In genomic region chr6:163442336-163442735, GRCh38 we compare ENCODE assay signal across 28 cellular contexts.
"Had no signal": no experiment of that assay in that cellular context is flagged by ENCODE, and none has a peak within 500 bp of the region (broad histone marks: within the 10 kb centered on the region; RNA-seq: fewer than 3 reads in every experiment).

No MANE protein-coding gene starts in this region.

- H3K36me3 Mint-ChIP-seq: natural killer cell had no signal

- H3K4me3 Mint-ChIP-seq: activated B cell treated with CpG ODN at 0.5 μM for 24 hours; activated CD8-positive, alpha-beta T cell treated with anti-CD3 and anti-CD28 coated beads for 36 hours; activated naive CD4-positive, alpha-beta T cell treated with anti-CD3 and anti-CD28 coated beads, Interleukin-2, amount 50 U/mL, for 24 hours; activated naive CD8-positive, alpha-beta T cell treated with anti-CD3 and anti-CD28 coated beads, Interleukin-2, amount 50 U/mL, for 24 hours; activated T-cell treated with anti-CD3 and anti-CD28 coated beads, Interleukin-2, amount 50 U/mL, for 4 hours; activated T-helper 17 cell treated with anti-CD3 and anti-CD28 coated beads, Interleukin-2, amount 50 U/mL, for 72 hours; memory B cell; natural killer cell; T-helper 17 cell had no signal

- H3K36me3 ChIP-seq: colonic mucosa, gastroesophageal sphincter, right lobe of liver, transverse colon had no signal

- FAIRE-seq: bronchial epithelial cell, urothelium cell line had no signal

- DNase-seq: activated B cell treated with CpG ODN at 0.5 μM for 24 hours; activated CD4-positive, alpha-beta T cell treated with anti-CD3 and anti-CD28 coated beads, Interleukin-2, amount 50 U/mL, for 1 hour; activated CD8-positive, alpha-beta T cell treated with anti-CD3 and anti-CD28 coated beads for 36 hours; activated naive CD8-positive, alpha-beta T cell treated with anti-CD3 and anti-CD28 coated beads, Interleukin-2, amount 50 U/mL, for 24 hours; activated T-cell treated with anti-CD3 and anti-CD28 coated beads, Interleukin-2, amount 50 U/mL, for 4 hours; amygdala; cerebellar nuclear complex; colonic mucosa; effector memory CD4-positive, alpha-beta T cell; erythroblast; islet precursor cell; left cardiac atrium; natural killer cell; posterior cingulate gyrus; right lobe of liver; stimulated activated CD4-positive, alpha-beta T cell treated with anti-CD3 and anti-CD28 coated beads, Interleukin-2, amount 100 ng/mL, for 48 hours; stimulated activated naive CD8-positive, alpha-beta T cell treated with anti-CD3 and anti-CD28 coated beads, Interleukin-15, Interleukin-2, amounts not matched to agents 100 U/mL and 50 U/mL, for 24 hours; T-helper 17 cell; T1000; testis; transverse colon had no signal

- ATAC-seq: activated CD8-positive, alpha-beta T cell treated with anti-CD3 and anti-CD28 coated beads for 36 hours; activated naive CD8-positive, alpha-beta T cell treated with anti-CD3 and anti-CD28 coated beads, Interleukin-2, amount 50 U/mL, for 24 hours; activated T-cell treated with anti-CD3 and anti-CD28 coated beads, Interleukin-2, amount 50 U/mL, for 4 hours; activated T-helper 17 cell treated with anti-CD3 and anti-CD28 coated beads, Interleukin-2, amount 50 U/mL, for 72 hours; gastroesophageal sphincter; left cardiac atrium; natural killer cell; stimulated activated naive CD8-positive, alpha-beta T cell treated with anti-CD3 and anti-CD28 coated beads, Interleukin-15, Interleukin-2, amounts not matched to agents 100 U/mL and 50 U/mL, for 24 hours; T-helper 17 cell had no signal

- H3K9me3 Mint-ChIP-seq: activated B cell treated with CpG ODN at 0.5 μM for 24 hours; activated CD8-positive, alpha-beta T cell treated with anti-CD3 and anti-CD28 coated beads for 36 hours; activated naive CD4-positive, alpha-beta T cell treated with anti-CD3 and anti-CD28 coated beads, Interleukin-2, amount 50 U/mL, for 24 hours; activated naive CD8-positive, alpha-beta T cell treated with anti-CD3 and anti-CD28 coated beads, Interleukin-2, amount 50 U/mL, for 24 hours; activated T-cell treated with anti-CD3 and anti-CD28 coated beads, Interleukin-2, amount 50 U/mL, for 4 hours; activated T-helper 17 cell treated with anti-CD3 and anti-CD28 coated beads, Interleukin-2, amount 50 U/mL, for 72 hours; memory B cell; natural killer cell had no signal

- H3K27me3 Mint-ChIP-seq: activated B cell treated with CpG ODN at 0.5 μM for 24 hours; activated CD8-positive, alpha-beta T cell treated with anti-CD3 and anti-CD28 coated beads for 36 hours; activated naive CD4-positive, alpha-beta T cell treated with anti-CD3 and anti-CD28 coated beads, Interleukin-2, amount 50 U/mL, for 24 hours; activated naive CD8-positive, alpha-beta T cell treated with anti-CD3 and anti-CD28 coated beads, Interleukin-2, amount 50 U/mL, for 24 hours; activated T-helper 17 cell treated with anti-CD3 and anti-CD28 coated beads, Interleukin-2, amount 50 U/mL, for 72 hours; memory B cell; T-helper 17 cell had no signal

- H3K27me3 ChIP-seq: colonic mucosa, gastroesophageal sphincter, hepatocyte, right lobe of liver, testis, transverse colon had no signal

- H3K27ac Mint-ChIP-seq: activated B cell treated with CpG ODN at 0.5 μM for 24 hours; activated CD8-positive, alpha-beta T cell treated with anti-CD3 and anti-CD28 coated beads for 36 hours; activated naive CD4-positive, alpha-beta T cell treated with anti-CD3 and anti-CD28 coated beads, Interleukin-2, amount 50 U/mL, for 24 hours; activated naive CD8-positive, alpha-beta T cell treated with anti-CD3 and anti-CD28 coated beads, Interleukin-2, amount 50 U/mL, for 24 hours; activated T-helper 17 cell treated with anti-CD3 and anti-CD28 coated beads, Interleukin-2, amount 50 U/mL, for 72 hours; T-helper 17 cell had no signal

- H3K4me3 ChIP-seq: colonic mucosa, gastroesophageal sphincter, hepatocyte, right lobe of liver, testis, transverse colon had no signal
